In the genomic region with DNA sequence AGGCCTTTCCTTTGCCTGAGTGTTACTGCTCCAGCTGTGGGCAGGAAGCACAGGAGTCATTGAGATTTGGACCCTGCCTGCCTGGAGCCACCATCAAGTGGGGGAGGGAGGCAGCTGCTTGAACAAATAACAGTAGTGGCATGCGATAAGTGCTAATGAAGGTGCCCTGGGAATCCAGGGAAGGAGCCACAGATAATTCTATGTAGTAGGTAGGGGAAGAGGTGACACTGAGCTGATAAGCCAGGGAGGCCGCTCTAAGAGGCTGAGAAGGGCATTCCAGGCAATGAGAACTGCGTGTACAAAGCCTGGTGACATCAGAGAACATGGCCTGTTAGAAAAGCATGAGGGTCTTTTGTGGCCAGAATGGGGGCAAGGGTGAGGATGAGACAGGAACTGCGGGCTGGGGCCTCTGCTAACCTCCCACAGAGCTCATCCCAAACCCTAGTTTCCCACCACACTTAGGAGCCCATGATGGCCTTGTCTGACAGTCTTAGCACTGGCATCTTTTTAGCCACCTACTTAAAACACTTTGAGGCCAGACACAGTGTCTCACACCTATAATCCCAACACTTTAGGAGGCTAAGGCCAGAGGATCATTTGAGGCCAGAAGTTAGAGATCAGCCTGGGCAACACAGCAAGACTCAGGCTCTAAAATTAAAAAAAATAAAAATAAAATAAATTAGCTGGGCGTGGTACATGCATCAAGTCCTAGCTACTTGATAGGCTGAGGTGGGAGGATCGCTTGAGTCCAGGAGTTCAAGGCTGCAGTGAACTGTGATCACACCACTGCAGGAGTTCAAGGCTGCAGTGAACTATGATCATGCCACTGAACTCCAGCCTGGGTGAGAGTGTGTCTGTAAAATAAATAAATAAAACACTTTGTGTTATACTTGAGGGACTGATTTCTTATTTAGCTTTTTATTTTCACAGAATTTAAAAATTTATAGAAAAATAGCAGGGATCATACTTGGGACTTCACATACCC, we compare ENCODE assay signal across 1 cellular context.
TF ChIP-seq lines count a peak whose summit lies in the region.

No MANE protein-coding gene starts in this region.

TF ChIP-seq in K562, 482 proteins besides CTCF, POLR2A, EP300 and RAD21:
- TF ChIP-seq ZEB2 (IDR thresholded peaks at IDR 0.05) (peak; percentile 69; the same call in 1 of the 2 replicates), TEAD4 (IDR thresholded peaks at IDR 0.05; ENCODE audit: low read length) (peak; percentile 58; the same call in 1 of the 2 replicates), TEAD4 (CRISPR knock-in tag; IDR thresholded peaks at IDR 0.05; ENCODE audit: borderline replicate concordance) (no peak), SMARCC2 (IDR thresholded peaks at IDR 0.05; ENCODE audit: low read depth) (no peak), SMARCA4 (IDR thresholded peaks at IDR 0.05) (peak; percentile 50), KHSRP (IDR thresholded peaks at IDR 0.05) (no peak), GATAD2A (IDR thresholded peaks at IDR 0.05) (peak; percentile 56; the same call in 1 of the 2 replicates), DPF2 (IDR thresholded peaks at IDR 0.05) (peak; percentile 58; the same call in 1 of the 2 replicates), DACH1 (IDR thresholded peaks at IDR 0.05; ENCODE audit: partially characterized antibody) (peak; percentile 54), THRAP3 (IDR thresholded peaks at IDR 0.05; ENCODE audit: borderline replicate concordance) (0 out of 2 replicates have a peak, but pooled peaks have one; percentile 48), RCOR1 (IDR thresholded peaks at IDR 0.05; ENCODE audit: borderline replicate concordance in 1 of 2, low read depth in 2 of 2, low read length in 2 of 2) (peak in 1 of 2 experiments; percentile 41; a peak in 2 of 4 replicates), CTBP1 (IDR thresholded peaks at IDR 0.05; ENCODE audit: borderline replicate concordance) (peak; percentile 61; the same call in 1 of the 2 replicates), TAL1 (IDR thresholded peaks at IDR 0.05) (peak; percentile 53; the same call in 1 of the 2 replicates), NFIC (IDR thresholded peaks at IDR 0.05) (peak; percentile 45; the same call in 1 of the 2 replicates), HDAC1 (IDR thresholded peaks at IDR 0.05) (0 out of 4 replicates have a peak, but pooled peaks of 1 of the 2 experiments have one; percentile 26), MTA3 (IDR thresholded peaks at IDR 0.05; ENCODE audit: borderline replicate concordance) (0 out of 2 replicates have a peak, but pooled peaks have one; percentile 49), ZNF696 (CRISPR knock-in tag; conservative IDR thresholded peaks at IDR 0.05) (no peak), ARID1B (IDR thresholded peaks at IDR 0.05) (peak; percentile 67), CBFA2T3 (IDR thresholded peaks at IDR 0.05) (peak; percentile 90), NFE2 (IDR thresholded peaks at IDR 0.05; ENCODE audit: low read depth) (no peak), HMG20B (CRISPR knock-in tag; IDR thresholded peaks at IDR 0.05) (no peak), SIRT6 (IDR thresholded peaks at IDR 0.05; ENCODE audit: low read depth, low read length) (no peak), BCOR (IDR thresholded peaks at IDR 0.05) (0 out of 2 replicates have a peak, but pooled peaks have one; percentile 20), ZNF143 (CRISPR knock-in tag; IDR thresholded peaks at IDR 0.05) (no peak), STAT5A (IDR thresholded peaks at IDR 0.05; ENCODE audit: borderline replicate concordance, low read length) (0 out of 2 replicates have a peak, but pooled peaks have one; percentile 25), CBFA2T2 (conservative IDR thresholded peaks at IDR 0.05) (peak; percentile 87), GATA2 (CRISPR knock-in tag; IDR thresholded peaks at IDR 0.05) (peak; percentile 44; the same call in 1 of the 2 replicates), POLR2AphosphoS5 (IDR thresholded peaks at IDR 0.05; ENCODE audit: control insufficient read depth, insufficient read depth, low read depth, low read length) (0 out of 2 replicates have a peak, but pooled peaks have one; percentile 20), NCOR1 (IDR thresholded peaks at IDR 0.05) (peak; percentile 74), FOXK1 (CRISPR knock-in tag; IDR thresholded peaks at IDR 0.05; ENCODE audit: borderline replicate concordance) (no peak), TCF3 (CRISPR knock-in tag; IDR thresholded peaks at IDR 0.05) (peak; percentile 72)
- TF ChIP-seq, protein P1, sequence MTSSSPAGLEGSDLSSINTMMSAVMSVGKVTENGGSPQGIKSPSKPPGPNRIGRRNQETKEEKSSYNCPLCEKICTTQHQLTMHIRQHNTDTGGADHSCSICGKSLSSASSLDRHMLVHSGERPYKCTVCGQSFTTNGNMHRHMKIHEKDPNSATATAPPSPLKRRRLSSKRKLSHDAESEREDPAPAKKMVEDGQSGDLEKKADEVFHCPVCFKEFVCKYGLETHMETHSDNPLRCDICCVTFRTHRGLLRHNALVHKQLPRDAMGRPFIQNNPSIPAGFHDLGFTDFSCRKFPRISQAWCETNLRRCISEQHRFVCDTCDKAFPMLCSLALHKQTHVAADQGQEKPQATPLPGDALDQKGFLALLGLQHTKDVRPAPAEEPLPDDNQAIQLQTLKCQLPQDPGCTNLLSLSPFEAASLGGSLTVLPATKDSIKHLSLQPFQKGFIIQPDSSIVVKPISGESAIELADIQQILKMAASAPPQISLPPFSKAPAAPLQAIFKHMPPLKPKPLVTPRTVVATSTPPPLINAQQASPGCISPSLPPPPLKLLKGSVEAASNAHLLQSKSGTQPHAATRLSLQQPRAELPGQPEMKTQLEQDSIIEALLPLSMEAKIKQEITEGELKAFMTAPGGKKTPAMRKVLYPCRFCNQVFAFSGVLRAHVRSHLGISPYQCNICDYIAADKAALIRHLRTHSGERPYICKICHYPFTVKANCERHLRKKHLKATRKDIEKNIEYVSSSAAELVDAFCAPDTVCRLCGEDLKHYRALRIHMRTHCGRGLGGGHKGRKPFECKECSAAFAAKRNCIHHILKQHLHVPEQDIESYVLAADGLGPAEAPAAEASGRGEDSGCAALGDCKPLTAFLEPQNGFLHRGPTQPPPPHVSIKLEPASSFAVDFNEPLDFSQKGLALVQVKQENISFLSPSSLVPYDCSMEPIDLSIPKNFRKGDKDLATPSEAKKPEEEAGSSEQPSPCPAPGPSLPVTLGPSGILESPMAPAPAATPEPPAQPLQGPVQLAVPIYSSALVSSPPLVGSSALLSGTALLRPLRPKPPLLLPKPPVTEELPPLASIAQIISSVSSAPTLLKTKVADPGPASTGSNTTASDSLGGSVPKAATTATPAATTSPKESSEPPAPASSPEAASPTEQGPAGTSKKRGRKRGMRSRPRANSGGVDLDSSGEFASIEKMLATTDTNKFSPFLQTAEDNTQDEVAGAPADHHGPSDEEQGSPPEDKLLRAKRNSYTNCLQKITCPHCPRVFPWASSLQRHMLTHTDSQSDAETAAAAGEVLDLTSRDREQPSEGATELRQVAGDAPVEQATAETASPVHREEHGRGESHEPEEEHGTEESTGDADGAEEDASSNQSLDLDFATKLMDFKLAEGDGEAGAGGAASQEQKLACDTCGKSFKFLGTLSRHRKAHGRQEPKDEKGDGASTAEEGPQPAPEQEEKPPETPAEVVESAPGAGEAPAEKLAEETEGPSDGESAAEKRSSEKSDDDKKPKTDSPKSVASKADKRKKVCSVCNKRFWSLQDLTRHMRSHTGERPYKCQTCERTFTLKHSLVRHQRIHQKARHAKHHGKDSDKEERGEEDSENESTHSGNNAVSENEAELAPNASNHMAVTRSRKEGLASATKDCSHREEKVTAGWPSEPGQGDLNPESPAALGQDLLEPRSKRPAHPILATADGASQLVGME (CRISPR knock-in tag; IDR thresholded peaks at IDR 0.05), result no peak
- TF ChIP-seq, protein P2, sequence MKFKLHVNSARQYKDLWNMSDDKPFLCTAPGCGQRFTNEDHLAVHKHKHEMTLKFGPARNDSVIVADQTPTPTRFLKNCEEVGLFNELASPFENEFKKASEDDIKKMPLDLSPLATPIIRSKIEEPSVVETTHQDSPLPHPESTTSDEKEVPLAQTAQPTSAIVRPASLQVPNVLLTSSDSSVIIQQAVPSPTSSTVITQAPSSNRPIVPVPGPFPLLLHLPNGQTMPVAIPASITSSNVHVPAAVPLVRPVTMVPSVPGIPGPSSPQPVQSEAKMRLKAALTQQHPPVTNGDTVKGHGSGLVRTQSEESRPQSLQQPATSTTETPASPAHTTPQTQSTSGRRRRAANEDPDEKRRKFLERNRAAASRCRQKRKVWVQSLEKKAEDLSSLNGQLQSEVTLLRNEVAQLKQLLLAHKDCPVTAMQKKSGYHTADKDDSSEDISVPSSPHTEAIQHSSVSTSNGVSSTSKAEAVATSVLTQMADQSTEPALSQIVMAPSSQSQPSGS (CRISPR knock-in tag; IDR thresholded peaks at IDR 0.05), result no peak
- TF ChIP-seq, protein P3, sequence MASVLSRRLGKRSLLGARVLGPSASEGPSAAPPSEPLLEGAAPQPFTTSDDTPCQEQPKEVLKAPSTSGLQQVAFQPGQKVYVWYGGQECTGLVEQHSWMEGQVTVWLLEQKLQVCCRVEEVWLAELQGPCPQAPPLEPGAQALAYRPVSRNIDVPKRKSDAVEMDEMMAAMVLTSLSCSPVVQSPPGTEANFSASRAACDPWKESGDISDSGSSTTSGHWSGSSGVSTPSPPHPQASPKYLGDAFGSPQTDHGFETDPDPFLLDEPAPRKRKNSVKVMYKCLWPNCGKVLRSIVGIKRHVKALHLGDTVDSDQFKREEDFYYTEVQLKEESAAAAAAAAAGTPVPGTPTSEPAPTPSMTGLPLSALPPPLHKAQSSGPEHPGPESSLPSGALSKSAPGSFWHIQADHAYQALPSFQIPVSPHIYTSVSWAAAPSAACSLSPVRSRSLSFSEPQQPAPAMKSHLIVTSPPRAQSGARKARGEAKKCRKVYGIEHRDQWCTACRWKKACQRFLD (CRISPR knock-in tag; IDR thresholded peaks at IDR 0.05), result peak; percentile 54; the same call in 1 of the 2 replicates
- TF ChIP-seq, protein P4, sequence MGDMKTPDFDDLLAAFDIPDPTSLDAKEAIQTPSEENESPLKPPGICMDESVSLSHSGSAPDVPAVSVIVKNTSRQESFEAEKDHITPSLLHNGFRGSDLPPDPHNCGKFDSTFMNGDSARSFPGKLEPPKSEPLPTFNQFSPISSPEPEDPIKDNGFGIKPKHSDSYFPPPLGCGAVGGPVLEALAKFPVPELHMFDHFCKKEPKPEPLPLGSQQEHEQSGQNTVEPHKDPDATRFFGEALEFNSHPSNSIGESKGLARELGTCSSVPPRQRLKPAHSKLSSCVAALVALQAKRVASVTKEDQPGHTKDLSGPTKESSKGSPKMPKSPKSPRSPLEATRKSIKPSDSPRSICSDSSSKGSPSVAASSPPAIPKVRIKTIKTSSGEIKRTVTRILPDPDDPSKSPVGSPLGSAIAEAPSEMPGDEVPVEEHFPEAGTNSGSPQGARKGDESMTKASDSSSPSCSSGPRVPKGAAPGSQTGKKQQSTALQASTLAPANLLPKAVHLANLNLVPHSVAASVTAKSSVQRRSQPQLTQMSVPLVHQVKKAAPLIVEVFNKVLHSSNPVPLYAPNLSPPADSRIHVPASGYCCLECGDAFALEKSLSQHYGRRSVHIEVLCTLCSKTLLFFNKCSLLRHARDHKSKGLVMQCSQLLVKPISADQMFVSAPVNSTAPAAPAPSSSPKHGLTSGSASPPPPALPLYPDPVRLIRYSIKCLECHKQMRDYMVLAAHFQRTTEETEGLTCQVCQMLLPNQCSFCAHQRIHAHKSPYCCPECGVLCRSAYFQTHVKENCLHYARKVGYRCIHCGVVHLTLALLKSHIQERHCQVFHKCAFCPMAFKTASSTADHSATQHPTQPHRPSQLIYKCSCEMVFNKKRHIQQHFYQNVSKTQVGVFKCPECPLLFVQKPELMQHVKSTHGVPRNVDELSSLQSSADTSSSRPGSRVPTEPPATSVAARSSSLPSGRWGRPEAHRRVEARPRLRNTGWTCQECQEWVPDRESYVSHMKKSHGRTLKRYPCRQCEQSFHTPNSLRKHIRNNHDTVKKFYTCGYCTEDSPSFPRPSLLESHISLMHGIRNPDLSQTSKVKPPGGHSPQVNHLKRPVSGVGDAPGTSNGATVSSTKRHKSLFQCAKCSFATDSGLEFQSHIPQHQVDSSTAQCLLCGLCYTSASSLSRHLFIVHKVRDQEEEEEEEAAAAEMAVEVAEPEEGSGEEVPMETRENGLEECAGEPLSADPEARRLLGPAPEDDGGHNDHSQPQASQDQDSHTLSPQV (IDR thresholded peaks at IDR 0.05), result 0 out of 2 replicates have a peak, but pooled peaks have one; percentile 35
